13 cellular contexts compared by ENCODE assay signal in genomic region chr17:66272699-66273390, GRCh38. TPM values are rescaled to one million over a fixed set of nuclear protein-coding genes. Genes with fewer than 3 reads are reported as not detected.
A peak's percentile ranks its signal among the peaks of the same experiment; 100 is the strongest.
DNase-seq lines count a peak whose midpoint lies in the region; ATAC-seq and TF ChIP-seq lines count a peak whose summit lies in the region.
"Had no signal": no experiment of that assay in that cellular context is flagged by ENCODE, and none has a peak within 500 bp of the region (broad histone marks: within the 10 kb centered on the region; RNA-seq: fewer than 3 reads in every experiment).

No MANE protein-coding gene starts in this region.

- H3K4me3 ChIP-seq in AG04449 (ENCODE audit: low read depth, low read length) (peak overlapping the region; percentile 19), left lung (no peak overlapping the region), prostate gland (no peak overlapping the region)
- H3K4me3 ChIP-seq: cardiac muscle cell had no signal

- DNase-seq in AG04449 (ENCODE audit: low read depth, low spot score) = no peak
- peak; percentile 63 for DNase-seq in HT-29 (ENCODE audit: low spot score)
- DNase-seq in astrocyte of the hippocampus (ENCODE audit: low read depth, low spot score) = peak; percentile 73
- no peak for DNase-seq in left lung
- DNase-seq in prostate gland (ENCODE audit: low spot score) = no peak
- DNase-seq in OCI-M1 (lab: John Stamatoyannopoulos, UW) = no peak
- DNase-seq: CD8-positive, alpha-beta T cell; head of caudate nucleus; NCI-H524 had no signal

- TF ChIP-seq POLR2A in prostate gland (IDR thresholded peaks at IDR 0.05) = no peak

- intact Hi-C loops in left lung (cut with DNase I) (no loop called here), prostate gland (cut with DNase I) (no loop called here)

- ATAC-seq in left lung = peak; percentile 50
- ATAC-seq in HG03571 (IDR thresholded peaks at IDR 0.05; ENCODE audit: unreplicated experiment) = no peak
- no peak for ATAC-seq in esophagus mucosa
- ATAC-seq: CD8-positive, alpha-beta T cell had no signal

- H3K9me3 ChIP-seq in left lung = no peaks in the 10 kb centered on the region
- no peaks in the 10 kb centered on the region for H3K9me3 ChIP-seq in prostate gland

- H3K36me3 ChIP-seq in left lung (no peaks in the 10 kb centered on the region), prostate gland (no peaks in the 10 kb centered on the region)
- H3K36me3 ChIP-seq: cardiac muscle cell had no signal

- TF ChIP-seq CTCF in AG04449 (IDR thresholded peaks at IDR 0.05; ENCODE audit: insufficient read depth, low read length, missing control alignments) (no peak), left lung (IDR thresholded peaks at IDR 0.05) (no peak), prostate gland (IDR thresholded peaks at IDR 0.05) (no peak)

- H3K4me1 ChIP-seq in left lung = peaks cover 0 to 6% of the 10 kb centered on the region in 2 donors
- no peaks in the 10 kb centered on the region for H3K4me1 ChIP-seq in prostate gland (replicated peaks)

- WGBS in prostate gland = 37% methylated on average over 6 of the region's 6 CpGs

- no peak overlapping the region for H3K27ac ChIP-seq in left lung
- no peak overlapping the region for H3K27ac ChIP-seq in prostate gland
- H3K27ac ChIP-seq: cardiac muscle cell had no signal

- POLR2A ChIA-PET in AG04449 (lab: Yijun Ruan, JAX) = no interaction called here

- H3K27me3 ChIP-seq in left lung (no peaks in the 10 kb centered on the region), prostate gland (replicated peaks; ENCODE audit: insufficient read depth) (no peaks in the 10 kb centered on the region)
- H3K27me3 ChIP-seq: cardiac muscle cell had no signal

- CTCF ChIA-PET in AG04449 (lab: Yijun Ruan, JAX) = interaction anchor here (1.1 kb wide), 1 partner anchor 34 kb away, joined by 3 read pairs; no protein-coding TSS in a partner anchor

RNA-seq across cellular contexts. Expression of gene PRKCA, which starts 29.6 kb away (rescaled TPM):
- total RNA-seq in HT-29 (2014; rRNA removed; shearing (Covaris generic)) = 6.6 and 7.1 TPM in 2 replicates
- total RNA-seq in left lung (10 to 100 TPM; 20.6 to 30.4 TPM), prostate gland (10 to 100 TPM in 1 of 2 donors, 1 to 10 TPM in 1; 8.3 to 26.5 TPM), esophagus mucosa (4.5 TPM)

RNA-seq across cellular contexts. Expression of gene APOH, which starts 43.6 kb away (rescaled TPM):
- 20.8 and 22.1 TPM in 2 replicates for total RNA-seq in HT-29 (2014; rRNA removed; shearing (Covaris generic))
- 1 to 10 TPM; 1.3 to 2.7 TPM for total RNA-seq in left lung
- total RNA-seq in prostate gland = not detected
- 0.24 TPM for total RNA-seq in esophagus mucosa
- total RNA-seq: cardiac muscle cell; CD8-positive, alpha-beta T cell; mononuclear cell had no signal

Comparison
In these comparisons a context has a peak if more than half of its experiments do, and no peak if none do; other contexts are left out.
1. DNase-seq: peak in HT-29 (single experiment) and astrocyte of the hippocampus (single experiment); none in AG04449 (single experiment), left lung (0 of 2), prostate gland (single experiment) and OCI-M1 (single experiment).